14 cellular contexts compared by ENCODE assay signal in the genomic region with DNA sequence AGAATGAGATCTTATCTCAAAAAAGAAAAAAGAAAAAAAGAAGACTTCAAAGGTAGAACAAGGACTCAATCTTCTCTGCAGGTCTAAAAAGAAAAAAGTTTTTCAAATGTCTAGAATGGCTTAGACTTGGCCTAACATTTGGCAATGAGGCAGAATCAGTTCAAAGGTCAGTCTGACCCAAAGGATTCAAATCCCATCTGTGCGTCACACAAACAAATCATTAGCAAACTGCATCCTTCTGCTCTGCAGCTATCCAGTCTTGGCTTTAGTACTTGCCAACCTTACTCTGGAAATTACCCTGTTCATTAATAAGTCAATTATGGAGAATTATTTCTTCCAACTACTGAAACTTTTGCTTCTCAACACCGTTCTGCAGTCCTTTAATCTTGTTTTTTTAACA. TPM values are rescaled to one million over a fixed set of nuclear protein-coding genes. Genes with fewer than 3 reads are reported as not detected.
DNase-seq lines count a peak whose midpoint lies in the region; ATAC-seq and TF ChIP-seq lines count a peak whose summit lies in the region.
"Had no signal": no experiment of that assay in that cellular context is flagged by ENCODE, and none has a peak within 500 bp of the region (broad histone marks: within the 10 kb centered on the region; RNA-seq: fewer than 3 reads in every experiment).

No MANE protein-coding gene starts in this region.

- no peaks in the 10 kb centered on the region for H3K27me3 ChIP-seq in CD4-positive, alpha-beta T cell (ENCODE audit: control insufficient read depth, insufficient read depth, low read length)
- H3K27me3 ChIP-seq in Peyer's patch = no peaks in the 10 kb centered on the region
- H3K27me3 ChIP-seq in heart left ventricle = no peaks in the 10 kb centered on the region
- H3K27me3 ChIP-seq in sigmoid colon = no peaks in the 10 kb centered on the region
- H3K27me3 ChIP-seq: brain microvascular endothelial cell had no signal

- H3K4me1 ChIP-seq in Peyer's patch (peaks cover 3 to 24% (median 5%) of the 10 kb centered on the region in 4 donors), heart left ventricle (peaks cover 0 to 80% (median 40%) of the 10 kb centered on the region in 12 donors), sigmoid colon (peaks cover 0 to 55% (median 26%) of the 10 kb centered on the region in 4 donors)

- 32 to 58% (median 44%) methylated on average over 2 of the region's 2 CpGs for WGBS in heart left ventricle, 4 donors
- 74 to 81% methylated on average over 2 of the region's 2 CpGs for WGBS in sigmoid colon, 2 donors

- intact Hi-C loops in CD4-positive, alpha-beta T cell (cut with DNase I, micrococcal nuclease) = no loop called here
- intact Hi-C loops in heart left ventricle (cut with DNase I) = loop anchor here (5.0 to 10.0 kb wide), 7 partner anchors 38 to 240 kb away; partner anchors contain the start of genes PPHLN1 (in 6 of the 10), ZCRB1 (in 6 of the 10) and GXYLT1 (in 5 of the 10)
- intact Hi-C loops in sigmoid colon (cut with DNase I) = loop anchor here (10.0 kb wide), 1 partner anchor 250 kb away; no protein-coding TSS in a partner anchor
- intact Hi-C loops in head of caudate nucleus (cut with DNase I) = loop anchor here (5.0 kb wide), 2 partner anchors 92 to 93 kb away; partner anchors contain the start of genes GXYLT1, PPHLN1 and ZCRB1

- peaks cover 54% of the 10 kb centered on the region for H3K36me3 Mint-ChIP-seq in CD4-positive, alpha-beta T cell (ENCODE audit: low read depth)

- H3K9me3 Mint-ChIP-seq in CD4-positive, alpha-beta T cell = no peaks in the 10 kb centered on the region

- no peak for TF ChIP-seq EP300 in sigmoid colon (IDR thresholded peaks at IDR 0.05)

- H3K27ac Mint-ChIP-seq in CD4-positive, alpha-beta T cell = no peak overlapping the region

- TF ChIP-seq CTCF in CD4-positive, alpha-beta T cell (IDR thresholded peaks at IDR 0.05) = no peak
- TF ChIP-seq CTCF in Peyer's patch (IDR thresholded peaks at IDR 0.05) = no peak
- TF ChIP-seq CTCF in heart left ventricle (IDR thresholded peaks at IDR 0.05) = no peak
- no peak for TF ChIP-seq CTCF in sigmoid colon (IDR thresholded peaks at IDR 0.05)

- H3K9me3 ChIP-seq in CD4-positive, alpha-beta T cell (ENCODE audit: control insufficient read depth, low read length) = no peaks in the 10 kb centered on the region
- H3K9me3 ChIP-seq in Peyer's patch (no peaks in the 10 kb centered on the region), heart left ventricle (no peaks in the 10 kb centered on the region), sigmoid colon (no peaks in the 10 kb centered on the region)

- H3K4me3 ChIP-seq in Peyer's patch = peak overlapping the region in 1 of 4 donors; percentile 6
- peak overlapping the region in 8 of 12 donors; percentile 4 to 98 (median 76) for H3K4me3 ChIP-seq in heart left ventricle
- H3K4me3 ChIP-seq in sigmoid colon = no peak overlapping the region
- H3K4me3 ChIP-seq: PC-9 had no signal

- H3K36me3 ChIP-seq in Peyer's patch (no peaks in the 10 kb centered on the region), heart left ventricle (peaks cover 0 to 26% (median 5%) of the 10 kb centered on the region in 9 donors), sigmoid colon (peaks cover 0 to 8% (median 0%) of the 10 kb centered on the region in 4 donors)

- DNase-seq in CD4-positive, alpha-beta T cell = no peak
- no peak for DNase-seq in Peyer's patch
- peak in 2 of 5 donors; percentile 18 to 21 for DNase-seq in heart left ventricle
- no peak for DNase-seq in sigmoid colon
- DNase-seq in head of caudate nucleus = no peak
- DNase-seq in stimulated activated CD8-positive, alpha-beta memory T cell treated with anti-CD3 and anti-CD28 coated beads, Interleukin-4, amount 100 ng/mL, for 48 hours = no peak
- DNase-seq: activated CD8-positive, alpha-beta memory T cell treated with anti-CD3 and anti-CD28 coated beads, Interleukin-2, amount 50 U/mL, for 48 hours; brain microvascular endothelial cell; Calu3; left colon; NCI-H2081; PC-9 had no signal

- H3K27ac ChIP-seq in CD4-positive, alpha-beta T cell (ENCODE audit: low read depth, low read length) = no peak overlapping the region
- H3K27ac ChIP-seq in Peyer's patch (peak overlapping the region; percentile 31 to 52 (median 37)), heart left ventricle (peak overlapping the region; percentile 82 to 97 (median 94)), sigmoid colon (peak overlapping the region; percentile 68 to 98 (median 94))
- H3K27ac ChIP-seq: brain microvascular endothelial cell, PC-9 had no signal

- H3K4me1 Mint-ChIP-seq in CD4-positive, alpha-beta T cell (ENCODE audit: low read depth) = peaks cover 72% of the 10 kb centered on the region

- H3K27me3 Mint-ChIP-seq in CD4-positive, alpha-beta T cell = no peaks in the 10 kb centered on the region

- POLR2A ChIA-PET in CD4-positive, alpha-beta T cell (lab: Charles Lee) = interaction anchor here (0.9 kb wide), 1 partner anchor 52 kb away, joined by 3 read pairs; no protein-coding TSS in a partner anchor

- peak overlapping the region; percentile 44 for H3K4me3 Mint-ChIP-seq in CD4-positive, alpha-beta T cell

- CTCF ChIA-PET in CD4-positive, alpha-beta T cell (lab: Charles Lee) = no interaction called here

- ATAC-seq in CD4-positive, alpha-beta T cell (ENCODE audit: poor library complexity) = no peak
- ATAC-seq in heart left ventricle = peak in 3 of 4 donors; percentile 26 to 36 (median 33)
- ATAC-seq in HG03469 (IDR thresholded peaks at IDR 0.05; ENCODE audit: unreplicated experiment) = no peak
- ATAC-seq in GM19395 (IDR thresholded peaks at IDR 0.05; ENCODE audit: unreplicated experiment) = no peak
- ATAC-seq: left colon had no signal

- TF ChIP-seq POLR2A in Peyer's patch (IDR thresholded peaks at IDR 0.05) (no peak), heart left ventricle (IDR thresholded peaks at IDR 0.05) (no peak), sigmoid colon (IDR thresholded peaks at IDR 0.05) (no peak)

RNA-seq across cellular contexts. Expression of gene YAF2, which starts 3.1 kb away (rescaled TPM):
- total RNA-seq in CD4-positive, alpha-beta T cell = 10 to 100 TPM; 53.6 to 54.7 TPM
- total RNA-seq in Peyer's patch (10 to 100 TPM; 22.9 to 89.1 (median 42.9) TPM), heart left ventricle (100 to 1,000 TPM in 1 of 9 donors, 10 to 100 TPM in 8; 31.5 to 125 (median 78.2) TPM), sigmoid colon (10 to 100 TPM; 29.6 to 52.8 (median 43.1) TPM)
- polyA plus RNA-seq in heart left ventricle (10 to 100 TPM; 39.5 to 41.6 TPM), sigmoid colon (10 to 100 TPM in 2 of 3 donors, 1 to 10 TPM in 1; 8.6 to 12.6 (median 12.5) TPM)

Comparison
In these comparisons a context has a peak if more than half of its experiments do, and no peak if none do; other contexts are left out.
1. ATAC-seq: peak in heart left ventricle (3 of 4); none in CD4-positive, alpha-beta T cell (single experiment), HG03469 (single experiment) and GM19395 (single experiment).
2. H3K4me3 ChIP-seq: peak in heart left ventricle (8 of 12); none in sigmoid colon (0 of 4).
3. intact Hi-C loops: an anchor here in heart left ventricle (5.0 to 10.0 kb wide), sigmoid colon (10.0 kb wide) and head of caudate nucleus (5.0 kb wide); none called in CD4-positive, alpha-beta T cell.